Comparison of ENCODE assay signal across 8 cellular contexts in genomic region chr1:39788758-39789570, GRCh38. TPM values are rescaled to one million over a fixed set of nuclear protein-coding genes. Genes with fewer than 3 reads are reported as not detected.
DNase-seq lines count a peak whose midpoint lies in the region; ATAC-seq, FAIRE-seq and TF ChIP-seq lines count a peak whose summit lies in the region.

Gene BMP8B (minus strand): TSS chr1:39788865. CDS start chr1:39788485, 380 bp downstream.

- peaks cover 25% of the 10 kb centered on the region for H3K27me3 ChIP-seq in ACC112 (ENCODE audit: insufficient read depth, low read length)
- H3K27me3 ChIP-seq in Panc1 (ENCODE audit: control insufficient read depth, insufficient read depth, low read length), result no peaks in the 10 kb centered on the region
- H3K27me3 ChIP-seq in heart left ventricle, result peaks cover 0 to 38% (median 17%) of the 10 kb centered on the region in 9 donors

- ATAC-seq in GM18517 (IDR thresholded peaks at IDR 0.05; ENCODE audit: unreplicated experiment) (peak; percentile 57), Panc1 (peak; percentile 96), heart left ventricle (peak in 3 of 4 donors; percentile 66 to 81 (median 75)), GM18861 (IDR thresholded peaks at IDR 0.05; ENCODE audit: unreplicated experiment) (no peak)

- intact Hi-C loops in Panc1 (cut with micrococcal nuclease; ENCODE audit: unreplicated experiment) (no loop called here), heart left ventricle (cut with DNase I) (no loop called here)

- H3K9me3 ChIP-seq in Panc1 (ENCODE audit: control insufficient read depth, insufficient read depth, low read depth, low read length) (no peaks in the 10 kb centered on the region), heart left ventricle (no peaks in the 10 kb centered on the region)

- 1 to 7% (median 2%) methylated on average over 16 to 91 of the region's 91 CpGs; no CpG with 5 or more reads in 1 of the 4 donors for WGBS in heart left ventricle, 4 donors

- H3K27ac ChIP-seq in ACC112 (ENCODE audit: low read depth, low read length) (no peak within 1 kb of the TSS), Panc1 (ENCODE audit: low read length) (peak within 1 kb of the TSS; percentile 29; the same call in 1 of the 2 replicates), heart left ventricle (no peak within 1 kb of the TSS)

- POLR2A ChIA-PET in Panc1 (lab: Charles Lee), result no interaction called here

- no peaks in the 10 kb centered on the region for H3K79me2 ChIP-seq in ACC112 (ENCODE audit: control insufficient read depth, insufficient read depth, low read length, unreplicated experiment)

- no peak within 1 kb of the TSS for H2AFZ ChIP-seq in ACC112 (ENCODE audit: low read length, unreplicated experiment)

- CTCF ChIA-PET in Panc1 (lab: Charles Lee), result no interaction called here

- H3K4me1 ChIP-seq in ACC112 (ENCODE audit: control insufficient read depth, insufficient read depth, low read length, unreplicated experiment), result peaks cover 4% of the 10 kb centered on the region
- no peaks in the 10 kb centered on the region for H3K4me1 ChIP-seq in Panc1 (ENCODE audit: control insufficient read depth, insufficient read depth, low read length)
- peaks cover 0 to 15% (median 0%) of the 10 kb centered on the region in 12 donors for H3K4me1 ChIP-seq in heart left ventricle

- no peak for TF ChIP-seq POLR2A in heart left ventricle (IDR thresholded peaks at IDR 0.05)

- in situ Hi-C loops in Panc1 (cut with HindIII; ENCODE audit: low pct_unique_long_range_greater_than_20kb, low sequenced_read_pairs), result no loop called here

- H3K36me3 ChIP-seq in ACC112 (ENCODE audit: insufficient read depth, low read length), result no peaks in the 10 kb centered on the region
- no peaks in the 10 kb centered on the region for H3K36me3 ChIP-seq in Panc1 (ENCODE audit: control insufficient read depth, insufficient read depth, low read length)
- H3K36me3 ChIP-seq in heart left ventricle, result no peaks in the 10 kb centered on the region

- DNase-seq in HTR-8/SVneo (ENCODE audit: insufficient read length, low spot score), result peak; percentile 78
- no peak for DNase-seq in Panc1 (ENCODE audit: low read depth, low spot score)
- peak; percentile 56 for DNase-seq in activated gamma-delta T cell (lab: John Stamatoyannopoulos, UW)
- DNase-seq in heart left ventricle, result peak; percentile 43 to 81 (median 55)
- peak; percentile 22 for DNase-seq in pons (ENCODE audit: low spot score)

- peak within 1 kb of the TSS; percentile 68 for H3K4me3 ChIP-seq in ACC112 (ENCODE audit: low read depth, low read length)
- H3K4me3 ChIP-seq in Panc1 (ENCODE audit: low read depth in 2 of 2, low read length in 2 of 2), result peak within 1 kb of the TSS; percentile 54 to 55
- H3K4me3 ChIP-seq in heart left ventricle, result peak within 1 kb of the TSS; percentile 16 to 65 (median 46)

- no TSS peak for BruUV-seq in Panc1 (replicated peaks; lab: Mats Ljungman, UMichigan)

- TF ChIP-seq CTCF in Panc1 (IDR thresholded peaks at IDR 0.05) (no peak), heart left ventricle (IDR thresholded peaks at IDR 0.05) (no peak)

- peak; percentile 77 for FAIRE-seq in HTR-8/SVneo (lab: Jason Lieb, UNC)

RNA-seq across cellular contexts. Expression of gene BMP8B, which starts in this region (rescaled TPM):
- total RNA-seq in Panc1 (2021; ENCODE audit: unreplicated experiment) (3.7 TPM), heart left ventricle (under 1 TPM; 0.19 to 0.68 (median 0.53) TPM)
- polyA plus RNA-seq in Panc1 (2012; ENCODE audit: insufficient read length), result 3.5 TPM
- under 1 TPM; 0.08 to 0.19 TPM for polyA plus RNA-seq in heart left ventricle

Comparison
In these comparisons a context has a peak if more than half of its experiments do, and no peak if none do; other contexts are left out.
1. Peak in DNase-seq, ATAC-seq and H3K4me3 ChIP-seq in heart left ventricle; RNA of the gene not detected or under 1 TPM.